17 cellular contexts compared by ENCODE assay signal in genomic region chr1:209042413-209042812, GRCh38.
DNase-seq lines count a peak whose midpoint lies in the region; ATAC-seq, FAIRE-seq and TF ChIP-seq lines count a peak whose summit lies in the region.
"Had no signal": no experiment of that assay in that cellular context is flagged by ENCODE, and none has a peak within 500 bp of the region (broad histone marks: within the 10 kb centered on the region; RNA-seq: fewer than 3 reads in every experiment).

No MANE protein-coding gene starts in this region.

- DNase-seq in NOMO-1 treated with DMSO at 0.1 percent for 48 hours (lab: John Stamatoyannopoulos, UW; ENCODE audit: unreplicated experiment) (peak; percentile 14), NOMO-1 treated with dmso at 0.1 percent for 144 hours (lab: John Stamatoyannopoulos, UW; ENCODE audit: unreplicated experiment) (no peak), MV-4-11 (lab: John Stamatoyannopoulos, UW) (peak; percentile 9), GM12878 (ENCODE audit: low read depth, low spot score) (no peak), pancreas (no peak)
- no peak for DNase-seq in activated naive CD4-positive, alpha-beta T cell treated with anti-CD3 and anti-CD28 coated beads, Interleukin-2, amount 50 U/mL, for 16 hours
- DNase-seq: AML-193; Caco-2; CD4-positive, alpha-beta T cell; KG1 had no signal

- RAD21 ChIA-PET in GM12878 (lab: Charles Lee; ENCODE audit: unreplicated experiment), result no interaction called here

- H3K4me1 ChIP-seq in GM12878 (ENCODE audit: control insufficient read depth, insufficient read depth, low read length) (no peaks in the 10 kb centered on the region), pancreas (peaks cover 5 to 19% (median 12%) of the 10 kb centered on the region in 3 donors)

- no peak for ATAC-seq in GM12878
- ATAC-seq in pancreas, result no peak
- ATAC-seq: GM23338 had no signal

- BruUV-seq in GM12878 (replicated peaks; lab: Mats Ljungman, UMichigan), result no TSS peak

- H3K79me2 ChIP-seq in GM12878 (ENCODE audit: control insufficient read depth, insufficient read depth, low read length), result no peaks in the 10 kb centered on the region

- no peak overlapping the region for H3K27ac ChIP-seq in GM12878 (ENCODE audit: control insufficient read depth, insufficient read depth)
- no peak overlapping the region for H3K27ac ChIP-seq in pancreas
- H3K27ac ChIP-seq: C4-2B had no signal

- H3K9me3 ChIP-seq in GM12878 (replicated peaks; ENCODE audit: control insufficient read depth, insufficient read depth, low read length) (no peaks in the 10 kb centered on the region; the same call in 2 of the 3 replicates), pancreas (no peaks in the 10 kb centered on the region)
- H3K9me3 ChIP-seq: Caco-2 had no signal

- POLR2A ChIA-PET in GM12878 (lab: Charles Lee), result no interaction called here

- no peak for TF ChIP-seq RAD21 in GM12878 (IDR thresholded peaks at IDR 0.05; ENCODE audit: insufficient read depth, low read depth, low read length)

- H3K27me3 ChIP-seq in GM12878 (replicated peaks in 1 of 2; ENCODE audit: control insufficient read depth in 2 of 2, insufficient read depth in 2 of 2, low read length in 1 of 2) (no peaks in the 10 kb centered on the region; a peak in 1 of 4 replicates), pancreas (no peaks in the 10 kb centered on the region)

- CTCF ChIA-PET in GM12878 (lab: Yijun Ruan, JAX), result no interaction called here

- H4K20me1 ChIP-seq in GM12878 (ENCODE audit: control insufficient read depth, insufficient read depth), result no peaks in the 10 kb centered on the region

- H3K4me2 ChIP-seq in GM12878 (ENCODE audit: control insufficient read depth, insufficient read depth), result no peak overlapping the region
- H3K4me2 ChIP-seq: GM23338 had no signal

- TF ChIP-seq CTCF in GM12878 (IDR thresholded peaks at IDR 0.05 in 2 of 3, conservative IDR thresholded peaks at IDR 0.05 in 1 of 3; ENCODE audit: control insufficient read depth in 2 of 3, extremely low read depth in 1 of 3, insufficient read depth in 1 of 3, low read depth in 3 of 3, low read length in 3 of 3), result no peak
- TF ChIP-seq CTCF in pancreas (IDR thresholded peaks at IDR 0.05), result no peak

- no peak for TF ChIP-seq EP300 in GM12878 (IDR thresholded peaks at IDR 0.05; ENCODE audit: borderline replicate concordance in 1 of 2, control insufficient read depth in 1 of 2, low read depth in 2 of 2, low read length in 2 of 2)

- H3K36me3 ChIP-seq in GM12878 (ENCODE audit: control insufficient read depth in 2 of 2, insufficient read depth in 2 of 2, low read length in 1 of 2) (no peaks in the 10 kb centered on the region), pancreas (no peaks in the 10 kb centered on the region)

- no peak overlapping the region for H2AFZ ChIP-seq in GM12878 (ENCODE audit: control insufficient read depth, low read depth, low read length)
- H2AFZ ChIP-seq: GM23338 had no signal

- WGBS in GM12878 (ENCODE audit: insufficient coverage, insufficient replicate concordance, low lambda C conversion rate, missing lambda C conversion rate), result 41% methylated on average over 4 of the region's 4 CpGs
- 53 to 61% methylated on average over 4 of the region's 4 CpGs for WGBS in pancreas, 2 donors

- in situ Hi-C loops in GM12878 (cut with MboI), result no loop called here

- intact Hi-C loops in GM12878 (cut with micrococcal nuclease; ENCODE audit: unreplicated experiment), result no loop called here
- intact Hi-C loops in pancreas (cut with DNase I), result no loop called here

- FAIRE-seq in GM12878 (lab: Jason Lieb, UNC) (no peak), pancreas (lab: Jason Lieb, UNC) (no peak)
- FAIRE-seq: A204.1, D721Med, GM12892, H54, HTR-8/SVneo had no signal

- H3K4me3 ChIP-seq in GM12878 (no peak overlapping the region), pancreas (no peak overlapping the region)
- H3K4me3 ChIP-seq: GM23338 had no signal

- TF ChIP-seq POLR2A in GM12878 (IDR thresholded peaks at IDR 0.05; ENCODE audit: low read depth, low read length), result no peak

- SMC1A ChIA-PET in GM12878 (lab: Charles Lee; ENCODE audit: uncharacterized antibody, unreplicated experiment), result no interaction called here

- H3K9ac ChIP-seq in GM12878 (ENCODE audit: control insufficient read depth, insufficient read depth, low read length), result no peak overlapping the region

TF ChIP-seq in GM12878, 131 proteins besides CTCF, POLR2A, EP300 and RAD21:
- TF ChIP-seq NBN (IDR thresholded peaks at IDR 0.05), result no peak
- no peak for TF ChIP-seq HDAC6 (IDR thresholded peaks at IDR 0.05; ENCODE audit: unreplicated experiment)
- TF ChIP-seq RUNX3 (IDR thresholded peaks at IDR 0.05; ENCODE audit: low read length), result no peak
- TF ChIP-seq BHLHE40 (IDR thresholded peaks at IDR 0.05; ENCODE audit: borderline replicate concordance in 1 of 2, low read depth in 2 of 2, low read length in 1 of 2), result 0 out of 4 replicates have a peak, but pooled peaks of 1 of the 2 experiments have one; percentile 18
- TF ChIP-seq RAD51 (IDR thresholded peaks at IDR 0.05), result peak; percentile 66; the same call in 1 of the 2 replicates
- no peak for TF ChIP-seq USF1 (IDR thresholded peaks at IDR 0.05; ENCODE audit: borderline replicate concordance, extremely low read length, insufficient read depth, low read depth, low read length)

Comparison
In these comparisons a context has a peak if more than half of its experiments do, and no peak if none do; other contexts are left out.
1. DNase-seq: peak in NOMO-1 treated with DMSO at 0.1 percent for 48 hours (single experiment) and MV-4-11 (single experiment); none in NOMO-1 treated with dmso at 0.1 percent for 144 hours (single experiment), GM12878 (single experiment), activated naive CD4-positive, alpha-beta T cell treated with anti-CD3 and anti-CD28 coated beads, Interleukin-2, amount 50 U/mL, for 16 hours (single experiment) and pancreas (0 of 6).